ENCODE assay signal across 30 cellular contexts in genomic region chr7:155549226-155549625, GRCh38. TPM values are rescaled to one million over a fixed set of nuclear protein-coding genes. Genes with fewer than 3 reads are reported as not detected.
"Had no signal": no experiment of that assay in that cellular context is flagged by ENCODE, and none has a peak within 500 bp of the region (broad histone marks: within the 10 kb centered on the region; RNA-seq: fewer than 3 reads in every experiment).

No MANE protein-coding gene starts in this region.

- H3K4me3 Mint-ChIP-seq: stimulated activated effector memory CD8-positive, alpha-beta T cell treated with anti-CD3 and anti-CD28 coated beads, Interleukin-12 subunit alpha, Interleukin-12 subunit beta, amount 100 ng/mL, for 72 hours; stimulated activated naive B cell treated with anti-CD40 and anti-IgM and Interleukin-4, amounts not matched to agents 10 μg/mL and 1 μg/mL and 100 μg/mL, for 72 hours; stimulated activated naive CD8-positive, alpha-beta T cell treated with anti-CD3 and anti-CD28 coated beads, Interleukin-15, amount 100 ng/mL, for 72 hours; stimulated activated naive CD8-positive, alpha-beta T cell treated with anti-CD3 and anti-CD28 coated beads, Interleukin-15, Interleukin-2, amounts not matched to agents 100 ng/mL and 50 ng/mL, for 24 hours; type B pancreatic cell had no signal

- H3K4me1 ChIP-seq: stomach, suprapubic skin, testis, thyroid gland, tibial artery, tibial nerve, transverse colon, upper lobe of left lung, upper lobe of right lung, uterus, vagina had no signal

- DNase-seq: stimulated activated CD4-positive, alpha-beta T cell treated with anti-CD3 and anti-CD28 coated beads, Interleukin-2, amount 100 ng/mL, for 48 hours; stimulated activated CD4-positive, alpha-beta T cell treated with anti-CD3 and anti-CD28 coated beads, Interleukin-4, amount 100 ng/mL, for 1 hour; stimulated activated CD4-positive, alpha-beta T cell treated with anti-CD3 and anti-CD28 coated beads, Interleukin-4, amount 100 ng/mL, for 24 hours; stimulated activated CD4-positive, alpha-beta T cell treated with anti-CD3 and anti-CD28 coated beads, Interleukin-4, amount 100 ng/mL, for 4 hours; stimulated activated CD8-positive, alpha-beta memory T cell treated with anti-CD3 and anti-CD28 coated beads, Interleukin-4, amount 100 ng/mL, for 48 hours; stimulated activated naive B cell treated with anti-CD40 and anti-IgM and Interleukin-4, amounts not matched to agents 10 μg/mL and 1 μg/mL and 100 μg/mL, for 72 hours; stimulated activated naive CD4-positive, alpha-beta T cell; stimulated activated naive CD4-positive, alpha-beta T cell treated with Interleukin-2 at 50 U/mL for 16 hours; stimulated activated naive CD8-positive, alpha-beta T cell treated with anti-CD3 and anti-CD28 coated beads, Interleukin-15, amount 100 ng/mL, for 72 hours; stimulated activated naive CD8-positive, alpha-beta T cell treated with anti-CD3 and anti-CD28 coated beads, Interleukin-15, Interleukin-2, amounts not matched to agents 100 U/mL and 50 U/mL, for 24 hours; stomach; substantia nigra; testis; thyroid gland; tibial artery; transverse colon; trophoblast cell; upper lobe of left lung; upper lobe of right lung; uterus had no signal

- H3K4me3 ChIP-seq: stomach, suprapubic skin, testis, thoracic aorta, thyroid gland, tibial artery, tibial nerve, transverse colon, upper lobe of left lung, upper lobe of right lung, uterus, vagina had no signal

- H3K27ac ChIP-seq: stomach, suprapubic skin, testis, thoracic aorta, thyroid gland, tibial artery, tibial nerve, transverse colon, upper lobe of left lung, upper lobe of right lung, uterus, vagina had no signal

- H3K36me3 ChIP-seq: stomach, suprapubic skin, thoracic aorta, thyroid gland, tibial artery, tibial nerve, transverse colon, upper lobe of left lung, upper lobe of right lung, uterus, vagina had no signal

- H3K4me1 Mint-ChIP-seq: stimulated activated effector memory CD8-positive, alpha-beta T cell treated with anti-CD3 and anti-CD28 coated beads, Interleukin-12 subunit alpha, Interleukin-12 subunit beta, amount 100 ng/mL, for 72 hours; stimulated activated naive B cell treated with anti-CD40 and anti-IgM and Interleukin-4, amounts not matched to agents 10 μg/mL and 1 μg/mL and 100 μg/mL, for 72 hours; stimulated activated naive CD8-positive, alpha-beta T cell treated with anti-CD3 and anti-CD28 coated beads, Interleukin-15, amount 100 ng/mL, for 72 hours had no signal

- H3K27me3 ChIP-seq: testis, thyroid gland, tibial nerve, upper lobe of left lung, upper lobe of right lung, uterus, vagina had no signal

- H3K36me3 Mint-ChIP-seq: stimulated activated effector memory CD8-positive, alpha-beta T cell treated with anti-CD3 and anti-CD28 coated beads, Interleukin-12 subunit alpha, Interleukin-12 subunit beta, amount 100 ng/mL, for 72 hours; stimulated activated naive B cell treated with anti-CD40 and anti-IgM and Interleukin-4, amounts not matched to agents 10 μg/mL and 1 μg/mL and 100 μg/mL, for 72 hours; type B pancreatic cell had no signal

- H3K9me3 ChIP-seq: suprapubic skin, testis, thoracic aorta, thyroid gland, transverse colon, upper lobe of left lung, upper lobe of right lung, uterus, vagina had no signal

- H3K27ac Mint-ChIP-seq: stimulated activated effector memory CD8-positive, alpha-beta T cell treated with anti-CD3 and anti-CD28 coated beads, Interleukin-12 subunit alpha, Interleukin-12 subunit beta, amount 100 ng/mL, for 72 hours; stimulated activated naive B cell treated with anti-CD40 and anti-IgM and Interleukin-4, amounts not matched to agents 10 μg/mL and 1 μg/mL and 100 μg/mL, for 72 hours; stimulated activated naive CD8-positive, alpha-beta T cell treated with anti-CD3 and anti-CD28 coated beads, Interleukin-15, amount 100 ng/mL, for 72 hours; stimulated activated naive CD8-positive, alpha-beta T cell treated with anti-CD3 and anti-CD28 coated beads, Interleukin-15, Interleukin-2, amounts not matched to agents 100 ng/mL and 50 ng/mL, for 24 hours; type B pancreatic cell had no signal

- H3K9me3 Mint-ChIP-seq: stimulated activated effector memory CD8-positive, alpha-beta T cell treated with anti-CD3 and anti-CD28 coated beads, Interleukin-12 subunit alpha, Interleukin-12 subunit beta, amount 100 ng/mL, for 72 hours; stimulated activated naive B cell treated with anti-CD40 and anti-IgM and Interleukin-4, amounts not matched to agents 10 μg/mL and 1 μg/mL and 100 μg/mL, for 72 hours; stimulated activated naive CD8-positive, alpha-beta T cell treated with anti-CD3 and anti-CD28 coated beads, Interleukin-15, amount 100 ng/mL, for 72 hours; stimulated activated naive CD8-positive, alpha-beta T cell treated with anti-CD3 and anti-CD28 coated beads, Interleukin-15, Interleukin-2, amounts not matched to agents 100 ng/mL and 50 ng/mL, for 24 hours; type B pancreatic cell had no signal

- ATAC-seq: stimulated activated effector memory CD8-positive, alpha-beta T cell treated with anti-CD3 and anti-CD28 coated beads, Interleukin-12 subunit alpha, Interleukin-12 subunit beta, amount 100 ng/mL, for 72 hours; stimulated activated naive B cell treated with anti-CD40 and anti-IgM and Interleukin-4, amounts not matched to agents 10 μg/mL and 1 μg/mL and 100 μg/mL, for 72 hours; stimulated activated naive CD8-positive, alpha-beta T cell treated with anti-CD3 and anti-CD28 coated beads, Interleukin-15, amount 100 ng/mL, for 72 hours; stimulated activated naive CD8-positive, alpha-beta T cell treated with anti-CD3 and anti-CD28 coated beads, Interleukin-15, Interleukin-2, amounts not matched to agents 100 U/mL and 50 U/mL, for 24 hours; upper lobe of right lung had no signal

RNA-seq across cellular contexts. Expression of gene CNPY1, which starts 2.9 kb away (rescaled TPM):
- total RNA-seq: subcutaneous adipose tissue, suprapubic skin, thoracic aorta, thyroid gland, transverse colon, upper lobe of left lung, upper lobe of right lung, ureter, uterus, vagina had no signal
- polyA plus RNA-seq: stomach, urinary bladder had no signal
